28 cellular contexts compared by ENCODE assay signal in the genomic region with DNA sequence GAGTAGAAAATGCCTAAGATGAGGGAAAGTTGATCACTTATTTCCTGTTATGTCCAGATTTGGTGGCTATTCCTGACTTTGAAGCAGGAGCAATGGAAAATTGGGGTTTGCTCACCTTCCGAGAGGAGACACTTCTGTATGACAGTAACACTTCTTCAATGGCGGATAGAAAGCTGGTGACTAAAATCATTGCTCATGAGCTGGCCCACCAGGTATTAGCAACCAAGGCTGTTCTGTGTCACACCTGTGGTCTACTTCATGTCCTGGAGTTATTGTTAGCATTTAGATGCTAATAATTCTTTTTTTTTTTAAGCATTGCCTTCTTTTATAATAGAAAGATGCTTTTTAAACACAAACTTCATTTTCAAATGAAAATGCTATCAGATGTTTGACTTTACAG.
"Had no signal": no experiment of that assay in that cellular context is flagged by ENCODE, and none has a peak within 500 bp of the region (broad histone marks: within the 10 kb centered on the region; RNA-seq: fewer than 3 reads in every experiment).

No MANE protein-coding gene starts in this region.

- ATAC-seq: gastrocnemius medialis had no signal

- H3K9me3 Mint-ChIP-seq: activated naive CD8-positive, alpha-beta T cell treated with anti-CD3 and anti-CD28 coated beads, Interleukin-2, amount 10 ng/mL, durations not matched to agents 7 days and 5 days; naive B cell; T-helper 1 cell treated with Interleukin-12 subunit alpha and Interleukin-12 subunit beta and Interleukin-4 antibody, amounts not matched to agents 30 μg/mL and 1 μg/mL, for 36 hours had no signal

- H3K27ac ChIP-seq: ascending aorta, cardiac muscle cell, coronary artery, dorsolateral prefrontal cortex, gastrocnemius medialis, left ventricle myocardium inferior, right atrium auricular region, tibial nerve, WERI-Rb-1 had no signal

- H3K4me1 ChIP-seq: ascending aorta, gastrocnemius medialis, right atrium auricular region, tibial nerve had no signal

- H3K4me1 Mint-ChIP-seq: brain had no signal

- H3K27me3 ChIP-seq: ascending aorta, cardiac muscle cell, dorsolateral prefrontal cortex, gastrocnemius medialis, right atrium auricular region, tibial nerve had no signal

- H3K27ac Mint-ChIP-seq: activated CD8-positive, alpha-beta memory T cell treated with anti-CD3 and anti-CD28 coated beads, Interleukin-2, amount 10 ng/mL, durations not matched to agents 7 days and 5 days; brain; mesothelial cell of epicardium; T-helper 1 cell treated with Interleukin-12 subunit alpha and Interleukin-12 subunit beta and Interleukin-4 antibody, amounts not matched to agents 30 μg/mL and 1 μg/mL, for 36 hours had no signal

- DNase-seq: activated CD4-positive, alpha-beta T cell treated with anti-CD3 and anti-CD28 coated beads for 1 hour; activated CD4-positive, alpha-beta T cell treated with anti-CD3 and anti-CD28 coated beads, Interleukin-2, amount 50 U/mL, for 1 hour; activated CD8-positive, alpha-beta memory T cell treated with anti-CD3 and anti-CD28 coated beads, Interleukin-2, amount 10 ng/mL, durations not matched to agents 7 days and 5 days; activated CD8-positive, alpha-beta T cell treated with anti-CD3 and anti-CD28 coated beads, Interleukin-2, amount 10 ng/mL, durations not matched to agents 7 days and 5 days; activated naive CD8-positive, alpha-beta T cell treated with anti-CD3 and anti-CD28 coated beads, Interleukin-2, amount 10 ng/mL, durations not matched to agents 7 days and 5 days; dorsolateral prefrontal cortex; effector memory CD4-positive, alpha-beta T cell; erythroblast; gastrocnemius medialis; glutamatergic neuron; islet precursor cell; left ventricle myocardium inferior; naive B cell; stimulated activated CD4-positive, alpha-beta T cell treated with anti-CD3 and anti-CD28 coated beads, Interleukin-15, amount 100 ng/mL, for 24 hours; stimulated activated CD4-positive, alpha-beta T cell treated with anti-CD3 and anti-CD28 coated beads, Interleukin-2, amount 100 ng/mL, for 24 hours; stimulated activated naive CD4-positive, alpha-beta T cell treated with Interleukin-2 at 50 U/mL for 16 hours; SW 1271; T1000; WERI-Rb-1 had no signal

- H3K9me3 ChIP-seq: ascending aorta, gastrocnemius medialis, left ventricle myocardium inferior, right atrium auricular region, tibial nerve had no signal

- H3K27me3 Mint-ChIP-seq: activated CD8-positive, alpha-beta memory T cell treated with anti-CD3 and anti-CD28 coated beads, Interleukin-2, amount 10 ng/mL, durations not matched to agents 7 days and 5 days; activated naive CD8-positive, alpha-beta T cell treated with anti-CD3 and anti-CD28 coated beads, Interleukin-2, amount 10 ng/mL, durations not matched to agents 7 days and 5 days; brain; naive B cell had no signal

- H3K4me3 Mint-ChIP-seq: activated CD8-positive, alpha-beta memory T cell treated with anti-CD3 and anti-CD28 coated beads, Interleukin-2, amount 10 ng/mL, durations not matched to agents 7 days and 5 days; activated CD8-positive, alpha-beta T cell treated with anti-CD3 and anti-CD28 coated beads, Interleukin-2, amount 10 ng/mL, durations not matched to agents 7 days and 5 days; activated naive CD8-positive, alpha-beta T cell treated with anti-CD3 and anti-CD28 coated beads, Interleukin-2, amount 10 ng/mL, durations not matched to agents 7 days and 5 days; brain; mesothelial cell of epicardium; naive B cell; T-helper 1 cell treated with Interleukin-12 subunit alpha and Interleukin-12 subunit beta and Interleukin-4 antibody, amounts not matched to agents 30 μg/mL and 1 μg/mL, for 36 hours had no signal

- H3K4me3 ChIP-seq: ascending aorta, cardiac muscle cell, coronary artery, dorsolateral prefrontal cortex, gastrocnemius medialis, left ventricle myocardium inferior, lung, right atrium auricular region, tibial nerve had no signal
